In genomic region chr3:29004885-29005599, GRCh38 we compare ENCODE assay signal across 11 cellular contexts.
DNase-seq lines count a peak whose midpoint lies in the region; ATAC-seq and TF ChIP-seq lines count a peak whose summit lies in the region.
"Had no signal": no experiment of that assay in that cellular context is flagged by ENCODE, and none has a peak within 500 bp of the region (broad histone marks: within the 10 kb centered on the region; RNA-seq: fewer than 3 reads in every experiment).

No MANE protein-coding gene starts in this region.

- no peaks in the 10 kb centered on the region for H3K27me3 ChIP-seq in foreskin keratinocyte

- DNase-seq in medulla oblongata (ENCODE audit: extremely low spot score) (no peak), NCI-H1436 (lab: John Stamatoyannopoulos, UW) (no peak), HT-29 (ENCODE audit: low spot score) (no peak), foreskin keratinocyte (no peak)
- DNase-seq: activated naive CD8-positive, alpha-beta T cell treated with anti-CD3 and anti-CD28 coated beads for 36 hours; CD4-positive, alpha-beta memory T cell; right cardiac atrium had no signal

- no peaks in the 10 kb centered on the region for H3K4me1 ChIP-seq in foreskin keratinocyte

- no peak for TF ChIP-seq CTCF in foreskin keratinocyte (conservative IDR thresholded peaks at IDR 0.05)

- ATAC-seq in GM18520 (IDR thresholded peaks at IDR 0.05; ENCODE audit: unreplicated experiment) (peak; percentile 96), GM21360 (IDR thresholded peaks at IDR 0.05; ENCODE audit: unreplicated experiment) (peak; percentile 100), HG02938 (IDR thresholded peaks at IDR 0.05; ENCODE audit: unreplicated experiment) (peak; percentile 100), HG03521 (IDR thresholded peaks at IDR 0.05; ENCODE audit: unreplicated experiment) (peak; percentile 99), foreskin keratinocyte (no peak)
- ATAC-seq: right cardiac atrium had no signal

- no peak overlapping the region for H3K27ac ChIP-seq in foreskin keratinocyte
